8 cellular contexts compared by ENCODE assay signal in the genomic region with DNA sequence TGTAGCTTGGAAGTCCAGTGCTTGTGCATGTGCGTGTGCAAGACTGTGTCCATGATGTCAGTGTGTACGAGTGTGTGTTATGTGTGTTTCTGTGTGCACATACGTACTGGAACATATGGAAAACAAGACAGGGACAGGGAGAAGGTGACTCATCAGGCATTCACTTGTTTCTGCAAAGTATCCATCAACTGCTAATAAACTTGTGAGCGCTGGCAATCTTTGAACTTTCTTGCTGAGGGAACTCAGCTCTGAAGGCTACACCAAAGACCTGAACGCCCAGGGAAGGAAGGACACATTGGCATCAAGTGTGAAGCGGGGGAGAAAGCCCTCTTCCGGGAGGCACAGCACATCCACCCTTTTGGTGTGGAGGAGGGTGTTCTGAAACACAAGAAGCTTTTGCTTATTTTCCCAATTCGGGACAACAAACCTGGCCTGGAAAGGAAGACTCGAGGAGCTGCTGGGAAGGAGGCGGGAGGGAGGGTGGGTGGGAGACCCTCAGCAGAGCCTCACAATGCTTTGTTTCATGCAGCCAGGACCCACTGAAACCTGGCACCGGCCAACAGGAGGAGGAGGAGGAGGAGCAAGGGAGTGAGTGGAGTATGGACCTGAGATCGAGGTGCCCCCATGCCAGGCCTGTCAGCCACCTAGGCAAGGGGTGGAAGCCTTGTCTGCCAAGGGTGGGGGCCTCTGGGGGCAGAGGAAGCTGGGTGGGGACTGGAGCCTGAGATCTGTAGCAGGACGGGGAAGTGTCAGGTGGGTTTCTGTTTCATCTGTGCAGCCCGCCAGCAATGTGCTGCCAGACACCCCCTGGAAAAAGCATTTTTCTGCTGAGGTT.
DNase-seq lines count a peak whose midpoint lies in the region; ATAC-seq and TF ChIP-seq lines count a peak whose summit lies in the region.

No MANE protein-coding gene starts in this region.

- H3K9me3 Mint-ChIP-seq in nephron progenitor cell = no peaks in the 10 kb centered on the region

- no peak overlapping the region for H3K4me3 ChIP-seq in cardiac fibroblast (replicated peaks in 1 of 2; ENCODE audit: low read depth in 2 of 2, low read length in 2 of 2)

- no peaks in the 10 kb centered on the region for H3K27me3 Mint-ChIP-seq in nephron progenitor cell (ENCODE audit: low read depth, poor library complexity)

- peak overlapping the region; percentile 71 for H3K4me3 Mint-ChIP-seq in nephron progenitor cell

- peaks cover 97% of the 10 kb centered on the region for H3K4me1 Mint-ChIP-seq in nephron progenitor cell

- peaks cover 28% of the 10 kb centered on the region for H3K36me3 Mint-ChIP-seq in nephron progenitor cell (ENCODE audit: low read depth)

- TF ChIP-seq CTCF in cardiac fibroblast (IDR thresholded peaks at IDR 0.05; ENCODE audit: low read depth, low read length) (no peak), nephron progenitor cell (IDR thresholded peaks at IDR 0.05) (no peak)

- DNase-seq in COLO829 (ENCODE audit: low spot score) = peak; percentile 52
- peak; percentile 50 to 57 for DNase-seq in cardiac fibroblast (ENCODE audit: low read depth in 2 of 2)
- DNase-seq in nephron progenitor cell = no peak
- no peak for DNase-seq in NCI-H1417 treated with DMSO at 0.1 percent for 48 hours (lab: John Stamatoyannopoulos, UW)
- DNase-seq in activated gamma-delta T cell (lab: John Stamatoyannopoulos, UW) = no peak
- DNase-seq in NCI-H748 treated with DMSO at 0.1 percent for 48 hours (lab: John Stamatoyannopoulos, UW) = no peak

- ATAC-seq in HG03354 (IDR thresholded peaks at IDR 0.05; ENCODE audit: poor library complexity, severe bottlenecking, unreplicated experiment) = peak; percentile 42
- no peak for ATAC-seq in HG03432 (IDR thresholded peaks at IDR 0.05; ENCODE audit: unreplicated experiment)

- H3K27ac Mint-ChIP-seq in nephron progenitor cell = peak overlapping the region; percentile 73

Comparison
In these comparisons a context has a peak if more than half of its experiments do, and no peak if none do; other contexts are left out.
1. DNase-seq: peak in COLO829 (single experiment) and cardiac fibroblast (2 of 2); none in nephron progenitor cell (single experiment), NCI-H1417 treated with DMSO at 0.1 percent for 48 hours (single experiment), activated gamma-delta T cell (single experiment) and NCI-H748 treated with DMSO at 0.1 percent for 48 hours (single experiment).